In the genomic region with DNA sequence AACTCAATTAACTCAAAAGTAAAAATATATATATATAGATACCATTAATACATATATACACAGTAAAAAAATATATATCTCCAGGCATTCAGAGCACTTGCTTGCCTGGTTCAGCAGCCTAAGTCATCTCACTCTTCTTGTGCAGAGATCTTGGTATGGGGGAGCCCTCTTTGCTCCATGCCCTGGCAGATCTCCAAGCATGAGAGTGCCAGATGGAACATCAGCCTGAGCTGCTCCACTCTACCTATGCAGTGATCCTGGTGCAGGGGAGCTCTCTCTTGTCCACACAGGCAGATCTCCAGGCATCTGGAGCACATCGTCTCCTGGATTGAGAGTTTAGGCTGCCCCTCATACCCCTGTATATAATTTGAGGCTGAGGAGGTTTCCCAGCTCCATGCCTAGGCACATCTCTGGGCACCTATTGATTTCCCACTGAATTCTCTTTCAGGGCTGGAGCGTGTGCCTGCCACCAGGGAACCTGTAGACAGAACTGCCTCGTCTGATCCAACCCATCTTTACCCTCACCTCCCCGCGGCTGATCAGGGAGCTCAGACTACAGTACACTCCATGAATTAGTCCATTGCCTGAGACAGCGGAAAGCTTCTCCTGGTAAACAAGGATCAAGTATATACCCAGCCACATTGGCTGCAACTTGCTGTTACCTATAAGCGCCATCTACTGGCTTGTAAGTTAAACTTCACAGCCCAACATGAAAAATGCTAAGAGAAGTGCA, we compare ENCODE assay signal across 8 cellular contexts.
DNase-seq lines count a peak whose midpoint lies in the region; ATAC-seq and TF ChIP-seq lines count a peak whose summit lies in the region.

No MANE protein-coding gene starts in this region.

- H3K4me1 ChIP-seq in colonic mucosa: no peaks in the 10 kb centered on the region

- H3K27me3 ChIP-seq in colonic mucosa: no peaks in the 10 kb centered on the region

- in situ Hi-C loops in ACHN (cut with HindIII; ENCODE audit: low pct_ligation_motif_present, low pct_unique_long_range_greater_than_20kb, low sequenced_read_pairs): loop anchor here (25.0 kb wide), 1 partner anchor 586 kb away; no protein-coding TSS in a partner anchor

- no peaks in the 10 kb centered on the region for H3K9me3 ChIP-seq in colonic mucosa

- peak; percentile 37 for TF ChIP-seq CTCF in colonic mucosa (IDR thresholded peaks at IDR 0.05)

- ATAC-seq in GM18519 (IDR thresholded peaks at IDR 0.05; ENCODE audit: low FRiP score, unreplicated experiment) (peak; percentile 89), HG03064 (IDR thresholded peaks at IDR 0.05; ENCODE audit: low read depth, unreplicated experiment) (peak; percentile 71)

- H3K4me3 ChIP-seq in colonic mucosa: no peak overlapping the region

- no peaks in the 10 kb centered on the region for H3K36me3 ChIP-seq in colonic mucosa

- no peak overlapping the region for H3K9ac ChIP-seq in colonic mucosa (ENCODE audit: low read depth in 2 of 2, low read length in 2 of 2)

- H3K27ac ChIP-seq in colonic mucosa: no peak overlapping the region

- intact Hi-C loops in colonic mucosa (cut with DNase I): loop anchor here (5.0 kb wide), 1 partner anchor 586 kb away; no protein-coding TSS in a partner anchor

- DNase-seq in ACHN: peak; percentile 52
- peak; percentile 25 for DNase-seq in NCI-H510A (lab: John Stamatoyannopoulos, UW)
- DNase-seq in colonic mucosa: no peak
- DNase-seq in myocyte (ENCODE audit: low read depth): peak; percentile 47
- DNase-seq in GDM1 (lab: John Stamatoyannopoulos, UW): no peak
- DNase-seq in stimulated activated CD4-positive, alpha-beta T cell treated with anti-CD3 and anti-CD28 coated beads, Interleukin-2, amount 100 ng/mL, for 48 hours: no peak

Comparison
In these comparisons a context has a peak if more than half of its experiments do, and no peak if none do; other contexts are left out.
1. DNase-seq: peak in ACHN (single experiment), NCI-H510A (single experiment) and myocyte (single experiment); none in colonic mucosa (single experiment), GDM1 (single experiment) and stimulated activated CD4-positive, alpha-beta T cell treated with anti-CD3 and anti-CD28 coated beads, Interleukin-2, amount 100 ng/mL, for 48 hours (0 of 2).